15 cellular contexts compared by ENCODE assay signal in the genomic region with DNA sequence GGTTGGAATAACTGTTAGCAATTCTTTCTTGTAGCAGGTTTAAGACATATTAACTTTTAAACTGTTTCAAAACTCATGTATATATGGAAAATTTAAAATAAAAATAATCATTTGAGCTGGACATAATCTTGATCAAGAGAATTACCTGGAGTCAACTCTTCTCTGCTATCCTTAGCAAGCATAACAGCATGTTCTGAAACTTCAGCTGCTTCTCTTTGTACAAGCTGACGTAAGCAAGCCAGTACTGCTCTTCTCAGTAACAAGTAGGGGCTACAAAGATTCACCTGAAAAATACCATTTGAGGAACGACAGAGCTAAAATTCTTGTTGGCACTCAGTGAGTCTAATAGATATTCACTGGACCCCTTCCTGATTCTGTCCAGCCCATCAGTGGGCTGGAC.
A peak's percentile ranks its signal among the peaks of the same experiment; 100 is the strongest.
DNase-seq lines count a peak whose midpoint lies in the region; ATAC-seq and TF ChIP-seq lines count a peak whose summit lies in the region.
"Had no signal": no experiment of that assay in that cellular context is flagged by ENCODE, and none has a peak within 500 bp of the region (broad histone marks: within the 10 kb centered on the region; RNA-seq: fewer than 3 reads in every experiment).

No MANE protein-coding gene starts in this region.

- H3K36me3 Mint-ChIP-seq in activated naive CD4-positive, alpha-beta T cell treated with anti-CD3 and anti-CD28 coated beads, Interleukin-2, amount 50 U/mL, for 72 hours = peaks cover 2% of the 10 kb centered on the region in 2 donors
- peaks cover 17% of the 10 kb centered on the region for H3K36me3 Mint-ChIP-seq in effector memory CD8-positive, alpha-beta T cell (ENCODE audit: insufficient read depth)

- H3K27ac ChIP-seq in ACC112 (ENCODE audit: low read depth, low read length) (0 out of 2 replicates have a peak overlapping the region, but pooled peaks have one; percentile 25), PC-3 (ENCODE audit: low read length) (peak overlapping the region; percentile 63), esophagus squamous epithelium (peak overlapping the region in 3 of 4 donors; percentile 9 to 47 (median 33)), smooth muscle cell (ENCODE audit: low read depth) (peak overlapping the region; percentile 65)
- H3K27ac ChIP-seq: 22Rv1, A549, BLaER1 had no signal

- no peak for ATAC-seq in PC-3
- ATAC-seq in activated naive CD4-positive, alpha-beta T cell treated with anti-CD3 and anti-CD28 coated beads, Interleukin-2, amount 50 U/mL, for 72 hours = no peak
- ATAC-seq in effector memory CD8-positive, alpha-beta T cell (replicated peaks) = no peak
- ATAC-seq: A549 had no signal

- H3K9ac ChIP-seq in PC-3 (ENCODE audit: low read length) (no peak overlapping the region), smooth muscle cell (ENCODE audit: low read depth) (no peak overlapping the region)
- H3K9ac ChIP-seq: BLaER1 had no signal

- intact Hi-C loops in PC-3 (cut with micrococcal nuclease) (no loop called here), esophagus squamous epithelium (cut with DNase I) (no loop called here)

- H3K4me1 Mint-ChIP-seq in effector memory CD8-positive, alpha-beta T cell (ENCODE audit: low read depth in 2 of 2) = no peaks in the 10 kb centered on the region
- H3K4me1 Mint-ChIP-seq: CD4-positive, alpha-beta memory T cell had no signal

- H3K4me1 ChIP-seq in ACC112 (ENCODE audit: control insufficient read depth, insufficient read depth, low read length, unreplicated experiment) (peaks cover 12% of the 10 kb centered on the region), PC-3 (ENCODE audit: insufficient read depth, low read length) (peaks cover 33% of the 10 kb centered on the region), esophagus squamous epithelium (peaks cover 0 to 11% (median 0%) of the 10 kb centered on the region in 3 donors), smooth muscle cell (ENCODE audit: low read depth) (no peaks in the 10 kb centered on the region)
- H3K4me1 ChIP-seq: BLaER1 had no signal

- no peak for TF ChIP-seq POLR2A in esophagus squamous epithelium (IDR thresholded peaks at IDR 0.05)

- no peaks in the 10 kb centered on the region for H3K9me3 ChIP-seq in PC-3 (ENCODE audit: low read length)
- no peaks in the 10 kb centered on the region for H3K9me3 ChIP-seq in esophagus squamous epithelium
- H3K9me3 ChIP-seq in smooth muscle cell (replicated peaks; ENCODE audit: low read depth) = no peaks in the 10 kb centered on the region
- H3K9me3 ChIP-seq: A549 had no signal

- H3K4me3 Mint-ChIP-seq in effector memory CD8-positive, alpha-beta T cell = no peak overlapping the region
- H3K4me3 Mint-ChIP-seq: CD14-positive monocyte; CD4-positive, alpha-beta memory T cell had no signal

- H3F3A ChIP-seq in PC-3 (ENCODE audit: low read length, unreplicated experiment) = peaks cover 5% of the 10 kb centered on the region
- no peaks in the 10 kb centered on the region for H3F3A ChIP-seq in smooth muscle cell (ENCODE audit: low read depth)

- H3K4me2 ChIP-seq in PC-3 (ENCODE audit: low read length) (peak overlapping the region; percentile 32), smooth muscle cell (no peak overlapping the region)
- H3K4me2 ChIP-seq: A549, BLaER1 had no signal

- CTCF ChIA-PET in PC-3 (lab: Charles Lee) = no interaction called here

- no peak overlapping the region for H3K27ac Mint-ChIP-seq in activated naive CD4-positive, alpha-beta T cell treated with anti-CD3 and anti-CD28 coated beads, Interleukin-2, amount 50 U/mL, for 72 hours
- no peak overlapping the region for H3K27ac Mint-ChIP-seq in effector memory CD8-positive, alpha-beta T cell
- H3K27ac Mint-ChIP-seq: CD14-positive monocyte; CD4-positive, alpha-beta memory T cell had no signal

- no peaks in the 10 kb centered on the region for H3K27me3 ChIP-seq in ACC112 (ENCODE audit: insufficient read depth, low read length)
- no peaks in the 10 kb centered on the region for H3K27me3 ChIP-seq in PC-3 (ENCODE audit: low read length)
- H3K27me3 ChIP-seq in esophagus squamous epithelium = no peaks in the 10 kb centered on the region
- no peaks in the 10 kb centered on the region for H3K27me3 ChIP-seq in smooth muscle cell (ENCODE audit: low read depth)
- H3K27me3 ChIP-seq: BLaER1 had no signal

- H2AFZ ChIP-seq in ACC112 (ENCODE audit: low read length, unreplicated experiment) = no peak overlapping the region
- H2AFZ ChIP-seq in PC-3 (ENCODE audit: low read length) = no peak overlapping the region
- no peak overlapping the region for H2AFZ ChIP-seq in smooth muscle cell (ENCODE audit: low read depth)

- DNase-seq in PC-3 = no peak
- DNase-seq in esophagus squamous epithelium (lab: John Stamatoyannopoulos, UW) = no peak
- no peak for DNase-seq in smooth muscle cell (lab: John Stamatoyannopoulos, UW; ENCODE audit: unreplicated experiment)
- DNase-seq in activated naive CD4-positive, alpha-beta T cell treated with anti-CD3 and anti-CD28 coated beads, Interleukin-2, amount 50 U/mL, for 72 hours (ENCODE audit: low spot score in 2 of 2) = no peak
- DNase-seq in effector memory CD8-positive, alpha-beta T cell = no peak
- no peak for DNase-seq in GM03348 (ENCODE audit: low spot score)
- DNase-seq: CD4-positive, alpha-beta memory T cell; DMS153; DMS79; GDM1 had no signal

- no TSS peak for BruUV-seq in PC-3 (replicated peaks; lab: Mats Ljungman, UMichigan)

- peaks cover 0 to 1% of the 10 kb centered on the region in 2 donors for H3K9me3 Mint-ChIP-seq in activated naive CD4-positive, alpha-beta T cell treated with anti-CD3 and anti-CD28 coated beads, Interleukin-2, amount 50 U/mL, for 72 hours
- H3K9me3 Mint-ChIP-seq in effector memory CD8-positive, alpha-beta T cell = no peaks in the 10 kb centered on the region

- no peaks in the 10 kb centered on the region for H3K79me2 ChIP-seq in ACC112 (ENCODE audit: control insufficient read depth, insufficient read depth, low read length, unreplicated experiment)
- no peaks in the 10 kb centered on the region for H3K79me2 ChIP-seq in PC-3 (ENCODE audit: low read length)
- no peaks in the 10 kb centered on the region for H3K79me2 ChIP-seq in smooth muscle cell (ENCODE audit: low read depth)

- WGBS in esophagus squamous epithelium, 2 donors = 81 to 100% methylated on average over 2 of the region's 2 CpGs
- 95% methylated on average over 2 of the region's 2 CpGs for WGBS in smooth muscle cell (ENCODE audit: low lambda C conversion rate)

- H3K4me3 ChIP-seq in ACC112 (ENCODE audit: low read depth, low read length) (no peak overlapping the region), PC-3 (ENCODE audit: low read length) (no peak overlapping the region), esophagus squamous epithelium (no peak overlapping the region), smooth muscle cell (no peak overlapping the region)
- H3K4me3 ChIP-seq: A549, BLaER1 had no signal

- H3K9me2 ChIP-seq in PC-3 (replicated peaks; ENCODE audit: low read length) = no peaks in the 10 kb centered on the region

- H4K20me1 ChIP-seq in PC-3 (ENCODE audit: low read length) (no peaks in the 10 kb centered on the region), smooth muscle cell (ENCODE audit: low read depth) (no peaks in the 10 kb centered on the region)
- H4K20me1 ChIP-seq: BLaER1 had no signal

- POLR2A ChIA-PET in PC-3 (lab: Charles Lee; ENCODE audit: unreplicated experiment) = no interaction called here

- H3K36me3 ChIP-seq in ACC112 (ENCODE audit: insufficient read depth, low read length) (peaks cover 2% of the 10 kb centered on the region; the same call in 1 of the 2 replicates), PC-3 (ENCODE audit: low read depth, low read length) (peaks cover 4% of the 10 kb centered on the region; the same call in 1 of the 2 replicates), esophagus squamous epithelium (peaks cover 0 to 73% (median 0%) of the 10 kb centered on the region in 3 donors), smooth muscle cell (ENCODE audit: low read depth) (peaks cover 14% of the 10 kb centered on the region)

- H3K27me3 Mint-ChIP-seq in effector memory CD8-positive, alpha-beta T cell = no peaks in the 10 kb centered on the region
- H3K27me3 Mint-ChIP-seq: CD4-positive, alpha-beta memory T cell had no signal

- TF ChIP-seq CTCF in PC-3 (conservative IDR thresholded peaks at IDR 0.05; ENCODE audit: low read depth, low read length) (no peak), esophagus squamous epithelium (IDR thresholded peaks at IDR 0.05) (no peak), smooth muscle cell (IDR thresholded peaks at IDR 0.05; ENCODE audit: borderline replicate concordance, insufficient read depth, poor library complexity, severe bottlenecking) (no peak)
